In genomic region chr1:5428391-5428790, GRCh38 we compare ENCODE assay signal across 25 cellular contexts.
"Had no signal": no experiment of that assay in that cellular context is flagged by ENCODE, and none has a peak within 500 bp of the region (broad histone marks: within the 10 kb centered on the region; RNA-seq: fewer than 3 reads in every experiment).

No MANE protein-coding gene starts in this region.

- H3K9me3 ChIP-seq: esophagus squamous epithelium, ovary, thoracic aorta had no signal

- H3K27ac Mint-ChIP-seq: activated CD4-positive, alpha-beta memory T cell treated with anti-CD3 and anti-CD28 coated beads, Interleukin-2, amount 10 ng/mL, durations not matched to agents 7 days and 5 days; activated CD4-positive, alpha-beta T cell treated with anti-CD3 and anti-CD28 coated beads, Interleukin-2, amount 10 ng/mL, durations not matched to agents 7 days and 5 days; activated naive CD4-positive, alpha-beta T cell treated with anti-CD3 and anti-CD28 coated beads, Interleukin-2, amount 10 ng/mL, durations not matched to agents 7 days and 5 days; activated T-cell treated with anti-CD3 and anti-CD28 coated beads, Interleukin-2, amount 50 U/mL, for 24 hours; mesothelial cell of epicardium; naive B cell; nephron progenitor cell; T-helper 17 cell had no signal

- H3K4me3 Mint-ChIP-seq: activated CD4-positive, alpha-beta memory T cell treated with anti-CD3 and anti-CD28 coated beads, Interleukin-2, amount 10 ng/mL, durations not matched to agents 7 days and 5 days; activated CD4-positive, alpha-beta T cell treated with anti-CD3 and anti-CD28 coated beads, Interleukin-2, amount 10 ng/mL, durations not matched to agents 7 days and 5 days; activated naive CD4-positive, alpha-beta T cell treated with anti-CD3 and anti-CD28 coated beads, Interleukin-2, amount 10 ng/mL, durations not matched to agents 7 days and 5 days; activated T-cell treated with anti-CD3 and anti-CD28 coated beads, Interleukin-2, amount 50 U/mL, for 24 hours; mesothelial cell of epicardium; naive B cell; nephron progenitor cell; T-helper 17 cell had no signal

- H3K27ac ChIP-seq: esophagus squamous epithelium, ovary, skin epidermis, thoracic aorta had no signal

- H3K4me1 Mint-ChIP-seq: naive B cell had no signal

- DNase-seq: activated CD4-positive, alpha-beta memory T cell treated with anti-CD3 and anti-CD28 coated beads, Interleukin-2, amount 10 ng/mL, durations not matched to agents 7 days and 5 days; activated CD4-positive, alpha-beta T cell treated with anti-CD3 and anti-CD28 coated beads, Interleukin-2, amount 10 ng/mL, durations not matched to agents 7 days and 5 days; activated CD4-positive, CD25-positive, alpha-beta regulatory T cell treated with anti-CD3 and anti-CD28 coated beads, Interleukin-2, amount 50 U/mL, for 72 hours; activated CD8-positive, alpha-beta memory T cell treated with anti-CD3 and anti-CD28 coated beads, Interleukin-2, amount 50 U/mL, for 48 hours; activated gamma-delta T cell; activated naive CD4-positive, alpha-beta T cell treated with anti-CD3 and anti-CD28 coated beads, Interleukin-2, amount 10 ng/mL, durations not matched to agents 7 days and 5 days; activated T-cell treated with anti-CD3 and anti-CD28 coated beads, Interleukin-2, amount 50 U/mL, for 24 hours; amygdala; dermis blood vessel endothelial cell; effector CD4-positive, alpha-beta T cell; esophagus squamous epithelium; left colon; naive B cell; nephron progenitor cell; ovary; retina; stimulated activated CD4-positive, alpha-beta T cell treated with anti-CD3 and anti-CD28 coated beads, Interleukin-12 subunit alpha, Interleukin-12 subunit beta, amount 100 ng/mL, for 4 hours; stimulated activated CD4-positive, alpha-beta T cell treated with anti-CD3 and anti-CD28 coated beads, Interleukin-4, amount 100 ng/mL, for 1 hour; stimulated activated naive CD8-positive, alpha-beta T cell treated with anti-CD3 and anti-CD28 coated beads, Interleukin-15, Interleukin-2, amounts not matched to agents 100 U/mL and 50 U/mL, for 24 hours; T-helper 17 cell; T1000 had no signal

- H3K27me3 ChIP-seq: ovary had no signal

- ATAC-seq: left colon; sciatic nerve; stimulated activated naive CD8-positive, alpha-beta T cell treated with anti-CD3 and anti-CD28 coated beads, Interleukin-15, Interleukin-2, amounts not matched to agents 100 U/mL and 50 U/mL, for 24 hours; T-helper 17 cell had no signal

- H3K9me3 Mint-ChIP-seq: activated CD4-positive, alpha-beta memory T cell treated with anti-CD3 and anti-CD28 coated beads, Interleukin-2, amount 10 ng/mL, durations not matched to agents 7 days and 5 days; activated CD4-positive, alpha-beta T cell treated with anti-CD3 and anti-CD28 coated beads, Interleukin-2, amount 10 ng/mL, durations not matched to agents 7 days and 5 days; activated naive CD4-positive, alpha-beta T cell treated with anti-CD3 and anti-CD28 coated beads, Interleukin-2, amount 10 ng/mL, durations not matched to agents 7 days and 5 days; activated T-cell treated with anti-CD3 and anti-CD28 coated beads, Interleukin-2, amount 50 U/mL, for 24 hours; mesothelial cell of epicardium; nephron progenitor cell had no signal

- H3K4me3 ChIP-seq: esophagus squamous epithelium, ovary, skin epidermis, thoracic aorta had no signal

- H3K36me3 ChIP-seq: esophagus squamous epithelium, ovary, thoracic aorta had no signal

- H3K36me3 Mint-ChIP-seq: activated naive CD4-positive, alpha-beta T cell treated with anti-CD3 and anti-CD28 coated beads, Interleukin-2, amount 10 ng/mL, durations not matched to agents 7 days and 5 days; mesothelial cell of epicardium; naive B cell had no signal
